16 cellular contexts compared by ENCODE assay signal in genomic region chr20:36469973-36470372, GRCh38.
DNase-seq lines count a peak whose midpoint lies in the region; ATAC-seq, FAIRE-seq and TF ChIP-seq lines count a peak whose summit lies in the region.
"Had no signal": no experiment of that assay in that cellular context is flagged by ENCODE, and none has a peak within 500 bp of the region (broad histone marks: within the 10 kb centered on the region; RNA-seq: fewer than 3 reads in every experiment).

No MANE protein-coding gene starts in this region.

- H3K4me1 Mint-ChIP-seq in activated CD4-positive, alpha-beta T cell treated with anti-CD3 and anti-CD28 coated beads, Interleukin-2, amount 10 ng/mL, durations not matched to agents 7 days and 5 days = peaks cover 84% of the 10 kb centered on the region
- peaks cover 81% of the 10 kb centered on the region for H3K4me1 Mint-ChIP-seq in nephron progenitor cell

- H4K8ac ChIP-seq in H1 (ENCODE audit: extremely low read depth, insufficient read depth, low read length) = peak overlapping the region; percentile 7; the same call in 1 of the 2 replicates

- H3K79me1 ChIP-seq in H1 (ENCODE audit: low read depth, low read length) = peaks cover 23% of the 10 kb centered on the region

- CTCF ChIA-PET in activated CD4-positive, alpha-beta T cell treated with anti-CD3 and anti-CD28 coated beads, Interleukin-2, amount 10 ng/mL, durations not matched to agents 7 days and 5 days (lab: Charles Lee) = no interaction called here
- CTCF ChIA-PET in H1 (lab: Charles Lee; ENCODE audit: partially characterized antibody) = interaction anchor here (1.7 kb wide), 1 partner anchor 20 kb away, joined by 3 read pairs; no protein-coding TSS in a partner anchor

- no peak overlapping the region for H3K4me2 ChIP-seq in H1 (ENCODE audit: insufficient read depth in 1 of 2, low read depth in 2 of 2, low read length in 2 of 2)

- no peak for TF ChIP-seq POLR2A in H1 (IDR thresholded peaks at IDR 0.05; ENCODE audit: control extremely low read depth in 1 of 2, low read depth in 2 of 2, low read length in 2 of 2)

- no peak overlapping the region for H3K56ac ChIP-seq in H1 (replicated peaks; ENCODE audit: insufficient read length, low read depth, low read length)

- TF ChIP-seq CTCF in H1 (IDR thresholded peaks at IDR 0.05; ENCODE audit: control extremely low read depth in 1 of 3, insufficient read depth in 1 of 3, low read depth in 1 of 3, low read length in 3 of 3) = no peak
- no peak for TF ChIP-seq CTCF in nephron progenitor cell (IDR thresholded peaks at IDR 0.05)
- no peak for TF ChIP-seq CTCF in upper lobe of right lung (IDR thresholded peaks at IDR 0.05)

- H3K27ac ChIP-seq in H1 (ENCODE audit: low read depth, low read length) = no peak overlapping the region
- H3K27ac ChIP-seq in upper lobe of right lung = peak overlapping the region; percentile 47
- H3K27ac ChIP-seq: GM23248, SJCRH30 had no signal

- no peak for DNase-seq in activated CD4-positive, alpha-beta T cell treated with anti-CD3 and anti-CD28 coated beads, Interleukin-2, amount 10 ng/mL, durations not matched to agents 7 days and 5 days
- no peak for DNase-seq in activated CD4-positive, alpha-beta T cell treated with anti-CD3 and anti-CD28 coated beads, Interleukin-2, amount 50 U/mL, for 4 hours
- no peak for DNase-seq in H1 (ENCODE audit: low read depth in 1 of 2, low spot score in 2 of 2)
- no peak for DNase-seq in nephron progenitor cell
- no peak for DNase-seq in upper lobe of right lung
- DNase-seq in NCI-H2227 treated with DMSO at 0.1 percent for 48 hours (lab: John Stamatoyannopoulos, UW) = no peak
- no peak for DNase-seq in frontal cortex (ENCODE audit: low spot score in 2 of 2)
- no peak for DNase-seq in DMS114 treated with DMSO at 0.1 percent for 48 hours (lab: John Stamatoyannopoulos, UW; ENCODE audit: unreplicated experiment)
- DNase-seq: activated gamma-delta T cell; GM23248; mucosa of descending colon; NK-92 treated with Interleukin-12 subunit alpha and Interleukin-12 subunit beta, amount 100 ng/mL, for 24 hours; retina; SJCRH30; stimulated activated CD4-positive, alpha-beta T cell treated with anti-CD3 and anti-CD28 coated beads, Interleukin-4, amount 100 ng/mL, for 1 hour had no signal

- H3K36me3 Mint-ChIP-seq in activated CD4-positive, alpha-beta T cell treated with anti-CD3 and anti-CD28 coated beads, Interleukin-2, amount 10 ng/mL, durations not matched to agents 7 days and 5 days (ENCODE audit: low read depth) = peaks cover 1% of the 10 kb centered on the region
- peaks cover 18% of the 10 kb centered on the region for H3K36me3 Mint-ChIP-seq in nephron progenitor cell (ENCODE audit: low read depth)

- H3K9me3 ChIP-seq in H1 (ENCODE audit: insufficient read depth in 2 of 2, low read depth in 1 of 2, low read length in 1 of 2) (no peaks in the 10 kb centered on the region), upper lobe of right lung (no peaks in the 10 kb centered on the region)
- H3K9me3 ChIP-seq: mucosa of descending colon, SJCRH30 had no signal

- no peaks in the 10 kb centered on the region for H3K23me2 ChIP-seq in H1 (ENCODE audit: low read depth, low read length)

- no peak for TF ChIP-seq RAD21 in H1 (IDR thresholded peaks at IDR 0.05 in 1 of 2, conservative IDR thresholded peaks at IDR 0.05 in 1 of 2; ENCODE audit: low read depth in 2 of 2, low read length in 2 of 2)

- H3K4me3 Mint-ChIP-seq in activated CD4-positive, alpha-beta T cell treated with anti-CD3 and anti-CD28 coated beads, Interleukin-2, amount 10 ng/mL, durations not matched to agents 7 days and 5 days = no peak overlapping the region
- H3K4me3 Mint-ChIP-seq in nephron progenitor cell = no peak overlapping the region

- peak overlapping the region; percentile 21 for H3K27ac Mint-ChIP-seq in activated CD4-positive, alpha-beta T cell treated with anti-CD3 and anti-CD28 coated beads, Interleukin-2, amount 10 ng/mL, durations not matched to agents 7 days and 5 days
- H3K27ac Mint-ChIP-seq in nephron progenitor cell = peak overlapping the region; percentile 16

- no peak overlapping the region for H2AK5ac ChIP-seq in H1 (ENCODE audit: low read depth, low read length)

- TF ChIP-seq EP300 in H1 (IDR thresholded peaks at IDR 0.05; ENCODE audit: borderline replicate concordance in 1 of 2, low read depth in 2 of 2, low read length in 2 of 2) = no peak

- no peak overlapping the region for H3K4ac ChIP-seq in H1 (replicated peaks; ENCODE audit: insufficient read length, low read depth, low read length)

- no peak overlapping the region for H3K18ac ChIP-seq in H1 (ENCODE audit: extremely low read depth, low read length)

- H3K36me3 ChIP-seq in H1 (ENCODE audit: control insufficient read depth in 2 of 4, insufficient read depth in 4 of 4, low read length in 3 of 4) = no peaks in the 10 kb centered on the region
- no peaks in the 10 kb centered on the region for H3K36me3 ChIP-seq in upper lobe of right lung
- H3K36me3 ChIP-seq: SJCRH30 had no signal

- no peak overlapping the region for H2BK15ac ChIP-seq in H1 (ENCODE audit: low read length)

- no peak overlapping the region for H3K4me3 ChIP-seq in H1 (ENCODE audit: extremely low read depth in 1 of 4, insufficient read depth in 2 of 4, low read depth in 3 of 4, low read length in 4 of 4)
- H3K4me3 ChIP-seq in upper lobe of right lung = no peak overlapping the region
- H3K4me3 ChIP-seq: GM23248, mucosa of descending colon, SJCRH30 had no signal

- peaks cover 30 to 40% of the 10 kb centered on the region in 2 experiments for H4K20me1 ChIP-seq in H1 (replicated peaks in 1 of 2; ENCODE audit: control insufficient read depth in 1 of 2, insufficient read depth in 2 of 2, low read length in 2 of 2)

- 93% methylated on average over 1 of the region's 2 CpGs; no CpG with 5 or more reads in 1 of the 2 experiments for WGBS in H1 (ENCODE audit: extremely low coverage in 1 of 2, insufficient coverage in 1 of 2, insufficient read length in 1 of 2, insufficient replicate concordance in 2 of 2, low coverage in 1 of 2, low lambda C conversion rate in 2 of 2, missing lambda C conversion rate in 1 of 2), 2 experiments

- no peak overlapping the region for H3K9ac ChIP-seq in H1 (replicated peaks in 1 of 4; ENCODE audit: extremely low read depth in 1 of 4, low read depth in 3 of 4, low read length in 3 of 4)
- H3K9ac ChIP-seq: GM23248 had no signal

- H3K4me1 ChIP-seq in H1 (replicated peaks in 1 of 4; ENCODE audit: control insufficient read depth in 3 of 4, insufficient read depth in 4 of 4, low read length in 3 of 4) (peaks cover 7 to 20% (median 12%) of the 10 kb centered on the region in 4 experiments), upper lobe of right lung (peaks cover 90% of the 10 kb centered on the region)

- H2AFZ ChIP-seq in H1 (ENCODE audit: low read length) = no peak overlapping the region
- H2AFZ ChIP-seq: GM23248 had no signal

- peaks cover 10 to 80% of the 10 kb centered on the region in 2 experiments for H3K79me2 ChIP-seq in H1 (ENCODE audit: control insufficient read depth in 1 of 2, insufficient read depth in 2 of 2, low read length in 2 of 2)

- H2BK12ac ChIP-seq in H1 (ENCODE audit: low read depth, low read length) = no peak overlapping the region

- no peak for ATAC-seq in upper lobe of right lung
- ATAC-seq: mucosa of descending colon had no signal

- POLR2A ChIA-PET in activated CD4-positive, alpha-beta T cell treated with anti-CD3 and anti-CD28 coated beads, Interleukin-2, amount 10 ng/mL, durations not matched to agents 7 days and 5 days (lab: Charles Lee) = no interaction called here
- POLR2A ChIA-PET in H1 (lab: Charles Lee; ENCODE audit: partially characterized antibody) = no interaction called here

- no peaks in the 10 kb centered on the region for H3K9me3 Mint-ChIP-seq in activated CD4-positive, alpha-beta T cell treated with anti-CD3 and anti-CD28 coated beads, Interleukin-2, amount 10 ng/mL, durations not matched to agents 7 days and 5 days
- no peaks in the 10 kb centered on the region for H3K9me3 Mint-ChIP-seq in nephron progenitor cell

- H4K5ac ChIP-seq in H1 (ENCODE audit: insufficient read length, low read depth, low read length) = no peak overlapping the region

- no peak overlapping the region for H2BK20ac ChIP-seq in H1 (ENCODE audit: low read length)

- intact Hi-C loops in upper lobe of right lung (cut with DNase I) = no loop called here

- H3K27me3 ChIP-seq in H1 (replicated peaks in 1 of 4; ENCODE audit: control insufficient read depth in 3 of 4, extremely low read depth in 1 of 4, insufficient read depth in 3 of 4, low read length in 3 of 4) = no peaks in the 10 kb centered on the region
- no peaks in the 10 kb centered on the region for H3K27me3 ChIP-seq in upper lobe of right lung
- H3K27me3 ChIP-seq: SJCRH30 had no signal

- H2BK5ac ChIP-seq in H1 (ENCODE audit: low read depth, low read length) = no peak overlapping the region

- H3K23ac ChIP-seq in H1 (ENCODE audit: insufficient read length) = no peak overlapping the region

- H3K27me3 Mint-ChIP-seq in activated CD4-positive, alpha-beta T cell treated with anti-CD3 and anti-CD28 coated beads, Interleukin-2, amount 10 ng/mL, durations not matched to agents 7 days and 5 days = no peaks in the 10 kb centered on the region
- peaks cover 7% of the 10 kb centered on the region for H3K27me3 Mint-ChIP-seq in nephron progenitor cell (ENCODE audit: low read depth, poor library complexity)

- H4K91ac ChIP-seq in H1 (replicated peaks; ENCODE audit: insufficient read length, low read length) = no peak overlapping the region

- no peak overlapping the region for H3K14ac ChIP-seq in H1 (ENCODE audit: insufficient read length)

- FAIRE-seq in H1 (lab: Jason Lieb, UNC) (no peak), frontal cortex (lab: Jason Lieb, UNC) (no peak)
- FAIRE-seq: islet of Langerhans had no signal

- no peak overlapping the region for H2BK120ac ChIP-seq in H1 (replicated peaks; ENCODE audit: low read depth, low read length)

TF ChIP-seq in H1, 55 proteins besides CTCF, POLR2A, EP300 and RAD21 (continues in another document):
- TF ChIP-seq KDM1A (IDR thresholded peaks at IDR 0.05; ENCODE audit: borderline replicate concordance, low read length) = no peak
- no peak for TF ChIP-seq CREB1 (IDR thresholded peaks at IDR 0.05)
